In genomic region chr12:29710104-29710503, GRCh38 we compare ENCODE assay signal across 7 cellular contexts.
DNase-seq lines count a peak whose midpoint lies in the region; ATAC-seq and TF ChIP-seq lines count a peak whose summit lies in the region.

No MANE protein-coding gene starts in this region.

- no peak for TF ChIP-seq EP300 in upper lobe of left lung (IDR thresholded peaks at IDR 0.05)

- H3K79me2 ChIP-seq in smooth muscle cell (ENCODE audit: low read depth): no peaks in the 10 kb centered on the region

- no peaks in the 10 kb centered on the region for H4K20me1 ChIP-seq in smooth muscle cell (ENCODE audit: low read depth)

- H3K36me3 ChIP-seq in ascending aorta: no peaks in the 10 kb centered on the region
- no peaks in the 10 kb centered on the region for H3K36me3 ChIP-seq in smooth muscle cell (ENCODE audit: low read depth)
- no peaks in the 10 kb centered on the region for H3K36me3 ChIP-seq in upper lobe of left lung

- intact Hi-C loops in ascending aorta (cut with DNase I): loop anchor here (5.0 kb wide), 2 partner anchors 57 to 72 kb away; partner anchors contain the start of gene TMTC1

- H3K4me1 ChIP-seq in ascending aorta (peaks cover 2 to 31% of the 10 kb centered on the region in 2 donors), smooth muscle cell (ENCODE audit: low read depth) (peaks cover 25% of the 10 kb centered on the region), upper lobe of left lung (no peaks in the 10 kb centered on the region)

- H3K9me3 ChIP-seq in ascending aorta (no peaks in the 10 kb centered on the region), smooth muscle cell (replicated peaks; ENCODE audit: low read depth) (no peaks in the 10 kb centered on the region), upper lobe of left lung (no peaks in the 10 kb centered on the region)

- H3K4me3 ChIP-seq in ascending aorta (peak overlapping the region in 1 of 2 donors; percentile 26), smooth muscle cell (no peak overlapping the region), upper lobe of left lung (no peak overlapping the region)

- ATAC-seq in upper lobe of left lung (ENCODE audit: low FRiP score in 2 of 2) (no peak), HG03442 (IDR thresholded peaks at IDR 0.05; ENCODE audit: unreplicated experiment) (no peak)

- H3K9ac ChIP-seq in smooth muscle cell (ENCODE audit: low read depth): no peak overlapping the region

- TF ChIP-seq CTCF in ascending aorta (IDR thresholded peaks at IDR 0.05): no peak
- TF ChIP-seq CTCF in smooth muscle cell (IDR thresholded peaks at IDR 0.05; ENCODE audit: borderline replicate concordance, insufficient read depth, poor library complexity, severe bottlenecking): no peak
- TF ChIP-seq CTCF in upper lobe of left lung (IDR thresholded peaks at IDR 0.05): no peak
- no peak for TF ChIP-seq CTCF in GM20000 (IDR thresholded peaks at IDR 0.05; ENCODE audit: extremely low read depth, missing control alignments)

- no peaks in the 10 kb centered on the region for H3F3A ChIP-seq in smooth muscle cell (ENCODE audit: low read depth)

- peak overlapping the region; percentile 1 for H3K4me2 ChIP-seq in smooth muscle cell

- H3K27me3 ChIP-seq in ascending aorta (no peaks in the 10 kb centered on the region), smooth muscle cell (ENCODE audit: low read depth) (no peaks in the 10 kb centered on the region), upper lobe of left lung (no peaks in the 10 kb centered on the region)

- peak overlapping the region; percentile 12 for H2AFZ ChIP-seq in smooth muscle cell (ENCODE audit: low read depth)

- peak; percentile 83 for DNase-seq in NCI-H1694 (lab: John Stamatoyannopoulos, UW)
- no peak for DNase-seq in ascending aorta (ENCODE audit: low spot score in 2 of 2)
- peak in 33 of 51 donors; percentile 2 to 72 (median 36) for DNase-seq in hypothalamus (lab: John Stamatoyannopoulos, UW)
- no peak for DNase-seq in smooth muscle cell (lab: John Stamatoyannopoulos, UW; ENCODE audit: unreplicated experiment)
- no peak for DNase-seq in upper lobe of left lung
- DNase-seq in GM20000 (ENCODE audit: low spot score): no peak

- no peak for TF ChIP-seq POLR2A in upper lobe of left lung (IDR thresholded peaks at IDR 0.05)

- H3K27ac ChIP-seq in ascending aorta (peak overlapping the region; percentile 43 to 57), smooth muscle cell (ENCODE audit: low read depth) (peak overlapping the region; percentile 50), upper lobe of left lung (no peak overlapping the region)

- WGBS in smooth muscle cell (ENCODE audit: low lambda C conversion rate): 9% methylated on average over 5 of the region's 5 CpGs
- 52% methylated on average over 5 of the region's 5 CpGs for WGBS in upper lobe of left lung, 2 donors

Comparison
In these comparisons a context has a peak if more than half of its experiments do, and no peak if none do; other contexts are left out.
1. DNase-seq: peak in NCI-H1694 (single experiment) and hypothalamus (33 of 51); none in ascending aorta (0 of 2), smooth muscle cell (single experiment), upper lobe of left lung (0 of 2) and GM20000 (single experiment).
2. H3K27ac ChIP-seq: peak in ascending aorta (2 of 2) and smooth muscle cell (single experiment); none in upper lobe of left lung (0 of 4).